Comparison of ENCODE assay signal across 8 cellular contexts in the genomic region with DNA sequence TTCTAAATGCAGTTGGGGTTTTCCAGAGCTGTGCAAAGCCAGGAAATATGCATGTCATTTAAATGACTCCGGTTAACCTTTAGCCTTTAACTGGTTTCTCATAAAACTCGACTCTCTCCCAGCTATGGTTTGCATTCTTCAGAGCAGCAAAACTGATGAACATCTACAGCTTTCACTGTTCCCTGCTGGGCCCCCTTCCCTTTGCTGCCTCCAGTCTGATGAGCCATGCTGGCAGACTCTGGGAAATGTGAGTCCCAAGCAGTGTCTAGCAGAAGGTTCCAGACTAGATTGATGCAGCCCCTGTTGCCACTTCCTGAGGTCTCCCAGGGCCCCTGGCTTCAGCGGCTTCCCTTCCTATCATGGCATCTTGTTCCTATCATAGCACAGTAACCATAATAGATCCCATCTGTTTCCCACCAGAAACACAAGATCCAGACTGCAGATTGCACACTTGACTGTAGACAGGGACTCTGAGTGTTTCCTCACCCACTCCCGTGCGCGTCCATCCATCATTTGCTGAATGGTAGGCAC.
A peak's percentile ranks its signal among the peaks of the same experiment; 100 is the strongest.
DNase-seq lines count a peak whose midpoint lies in the region; TF ChIP-seq lines count a peak whose summit lies in the region.

No MANE protein-coding gene starts in this region.

- H3K36me3 Mint-ChIP-seq in MCF 10A (ENCODE audit: insufficient read depth, unreplicated experiment) (peaks cover 14% of the 10 kb centered on the region), type B pancreatic cell (peaks cover 7% of the 10 kb centered on the region)

- H3K4me3 ChIP-seq in breast epithelium = no peak overlapping the region

- H3K4me1 Mint-ChIP-seq in MCF 10A (ENCODE audit: insufficient read depth, unreplicated experiment) (peaks cover 27% of the 10 kb centered on the region), type B pancreatic cell (ENCODE audit: unreplicated experiment) (peaks cover 61% of the 10 kb centered on the region)

- H3K4me3 Mint-ChIP-seq in MCF 10A (ENCODE audit: unreplicated experiment) (no peak overlapping the region), type B pancreatic cell (peak overlapping the region; percentile 35)

- H3K36me3 ChIP-seq in breast epithelium = no peaks in the 10 kb centered on the region

- H3K4me1 ChIP-seq in breast epithelium = no peaks in the 10 kb centered on the region

- no peaks in the 10 kb centered on the region for H3K9me3 ChIP-seq in breast epithelium

- DNase-seq in MCF 10A (ENCODE audit: unreplicated experiment) (peak; percentile 26), breast epithelium (ENCODE audit: low spot score in 2 of 2) (no peak), UCSD-AML1 (lab: John Stamatoyannopoulos, UW; ENCODE audit: unreplicated experiment) (peak; percentile 52), hepatic stellate cell (ENCODE audit: low spot score) (peak; percentile 86), type B pancreatic cell (ENCODE audit: extremely low spot score, unreplicated experiment) (no peak), NCI-H82 (lab: John Stamatoyannopoulos, UW) (no peak), midbrain (lab: John Stamatoyannopoulos, UW) (no peak), LoVo (ENCODE audit: low spot score) (no peak)

- TF ChIP-seq CTCF in MCF 10A (IDR thresholded peaks at IDR 0.05; ENCODE audit: unreplicated experiment) (no peak), breast epithelium (IDR thresholded peaks at IDR 0.05) (no peak), type B pancreatic cell (conservative IDR thresholded peaks at IDR 0.05) (no peak)

- CTCF ChIA-PET in MCF 10A (lab: Yijun Ruan, JAX) = no interaction called here

- no peaks in the 10 kb centered on the region for H3K9me3 Mint-ChIP-seq in MCF 10A (ENCODE audit: unreplicated experiment)
- no peaks in the 10 kb centered on the region for H3K9me3 Mint-ChIP-seq in type B pancreatic cell

- H3K27ac Mint-ChIP-seq in MCF 10A (ENCODE audit: low read depth, unreplicated experiment) (peak overlapping the region; percentile 31), type B pancreatic cell (peak overlapping the region; percentile 63)

- intact Hi-C loops in MCF 10A (cut with micrococcal nuclease) = loop anchor here (10.0 kb wide), 1 partner anchor 85 kb away; no protein-coding TSS in a partner anchor
- intact Hi-C loops in breast epithelium (cut with DNase I; ENCODE audit: low total_unique reads) = no loop called here

- no peaks in the 10 kb centered on the region for H3K27me3 ChIP-seq in breast epithelium

- no peak for TF ChIP-seq POLR2A in breast epithelium (IDR thresholded peaks at IDR 0.05)

- POLR2A ChIA-PET in MCF 10A (lab: Yijun Ruan, JAX) = interaction anchor here (0.7 to 1.1 kb wide), 2 partner anchors 13 to 949 kb away, joined by 3 read pairs; no protein-coding TSS in a partner anchor

- peak overlapping the region in 1 of 2 donors; percentile 46 for H3K27ac ChIP-seq in breast epithelium

- no peaks in the 10 kb centered on the region for H3K27me3 Mint-ChIP-seq in MCF 10A (ENCODE audit: insufficient read depth, unreplicated experiment)
- no peaks in the 10 kb centered on the region for H3K27me3 Mint-ChIP-seq in type B pancreatic cell

- BruUV-seq in MCF 10A (replicated peaks; lab: Mats Ljungman, UMichigan) = no TSS peak

Comparison
In these comparisons a context has a peak if more than half of its experiments do, and no peak if none do; other contexts are left out.
1. DNase-seq: peak in MCF 10A (single experiment), UCSD-AML1 (single experiment) and hepatic stellate cell (single experiment); none in breast epithelium (0 of 2), type B pancreatic cell (single experiment), NCI-H82 (single experiment), midbrain (single experiment) and LoVo (single experiment).